ENCODE assay signal across 20 cellular contexts in genomic region chr6:35401514-35401913, GRCh38. TPM values are rescaled to one million over a fixed set of nuclear protein-coding genes. Genes with fewer than 3 reads are reported as not detected.
DNase-seq lines count a peak whose midpoint lies in the region; ATAC-seq lines count a peak whose summit lies in the region.
"Had no signal": no experiment of that assay in that cellular context is flagged by ENCODE, and none has a peak within 500 bp of the region (broad histone marks: within the 10 kb centered on the region; RNA-seq: fewer than 3 reads in every experiment).

No MANE protein-coding gene starts in this region.

- no peak overlapping the region for H3K4me2 ChIP-seq in trophoblast cell (ENCODE audit: low read length)

- CTCF ChIA-PET in activated CD4-positive, alpha-beta T cell treated with anti-CD3 and anti-CD28 coated beads for 36 hours (lab: Charles Lee) = no interaction called here
- CTCF ChIA-PET in activated CD4-positive, alpha-beta T cell treated with anti-CD3 and anti-CD28 coated beads, Interleukin-2, amount 10 ng/mL, durations not matched to agents 7 days and 5 days (lab: Charles Lee) = interaction anchor here (0.9 to 1.1 kb wide), 2 partner anchors 10 to 18 kb away, joined by 3 read pairs; no protein-coding TSS in a partner anchor

- no peak overlapping the region for H4K12ac ChIP-seq in trophoblast cell (ENCODE audit: low read depth, low read length)

- no peak overlapping the region for H2AFZ ChIP-seq in trophoblast cell (ENCODE audit: insufficient read depth, low read length, poor library complexity)

- peaks cover 2% of the 10 kb centered on the region for H3K9me3 ChIP-seq in trophoblast cell (ENCODE audit: insufficient read depth, low read depth, low read length)
- H3K9me3 ChIP-seq: right atrium auricular region had no signal

- no peaks in the 10 kb centered on the region for H3K9me3 Mint-ChIP-seq in activated CD4-positive, alpha-beta T cell treated with anti-CD3 and anti-CD28 coated beads for 36 hours (ENCODE audit: low read depth)
- no peaks in the 10 kb centered on the region for H3K9me3 Mint-ChIP-seq in activated CD4-positive, alpha-beta T cell treated with anti-CD3 and anti-CD28 coated beads, Interleukin-2, amount 10 ng/mL, durations not matched to agents 7 days and 5 days
- H3K9me3 Mint-ChIP-seq: stimulated activated memory B cell treated with anti-CD40 and anti-IgM and Interleukin-4, amounts not matched to agents 10 μg/mL and 1 μg/mL and 100 μg/mL, for 72 hours had no signal

- POLR2A ChIA-PET in activated CD4-positive, alpha-beta T cell treated with anti-CD3 and anti-CD28 coated beads for 36 hours (lab: Charles Lee) = no interaction called here
- POLR2A ChIA-PET in activated CD4-positive, alpha-beta T cell treated with anti-CD3 and anti-CD28 coated beads, Interleukin-2, amount 10 ng/mL, durations not matched to agents 7 days and 5 days (lab: Charles Lee) = no interaction called here

- H2BK12ac ChIP-seq in trophoblast cell (ENCODE audit: low read length) = no peak overlapping the region

- H3K4me3 Mint-ChIP-seq in activated CD4-positive, alpha-beta T cell treated with anti-CD3 and anti-CD28 coated beads for 36 hours = no peak overlapping the region
- no peak overlapping the region for H3K4me3 Mint-ChIP-seq in activated CD4-positive, alpha-beta T cell treated with anti-CD3 and anti-CD28 coated beads, Interleukin-2, amount 10 ng/mL, durations not matched to agents 7 days and 5 days
- H3K4me3 Mint-ChIP-seq: stimulated activated memory B cell treated with anti-CD40 and anti-IgM and Interleukin-4, amounts not matched to agents 10 μg/mL and 1 μg/mL and 100 μg/mL, for 72 hours had no signal

- no CpG with 5 or more reads among the region's 5 CpGs for WGBS in trophoblast cell (ENCODE audit: extremely low coverage, insufficient coverage, insufficient read length)

- no peak overlapping the region for H2BK5ac ChIP-seq in trophoblast cell (ENCODE audit: low read depth, low read length, poor library complexity)

- peaks cover 3% of the 10 kb centered on the region for H3K79me2 ChIP-seq in trophoblast cell (ENCODE audit: control insufficient read depth, insufficient read depth, low read length, poor library complexity)

- no peak for DNase-seq in activated CD4-positive, alpha-beta T cell treated with anti-CD3 and anti-CD28 coated beads for 36 hours
- no peak for DNase-seq in activated CD4-positive, alpha-beta T cell treated with anti-CD3 and anti-CD28 coated beads, Interleukin-2, amount 10 ng/mL, durations not matched to agents 7 days and 5 days
- DNase-seq in LoVo (ENCODE audit: low spot score) = peak; percentile 6
- DNase-seq in epithelial cell of prostate (ENCODE audit: low read depth, low spot score) = peak; percentile 48
- DNase-seq in trophoblast cell = peak; percentile 79 to 85
- DNase-seq in caudate nucleus (lab: John Stamatoyannopoulos, UW) = no peak
- DNase-seq: activated CD4-positive, alpha-beta T cell treated with anti-CD3 and anti-CD28 coated beads, Interleukin-2, amount 50 U/mL, for 48 hours; activated gamma-delta T cell; central memory CD4-positive, alpha-beta T cell; GOT3; Karpas-422; NCI-H187 treated with DMSO at 0.1 percent for 48 hours; NCI-H774; stimulated activated CD4-positive, alpha-beta T cell treated with anti-CD3 and anti-CD28 coated beads, Interleukin-4, amount 100 ng/mL, for 4 hours; T1000 had no signal

- H3K79me1 ChIP-seq in trophoblast cell (ENCODE audit: low read length) = peaks cover 7% of the 10 kb centered on the region

- peaks cover 15% of the 10 kb centered on the region for H3K4me1 Mint-ChIP-seq in activated CD4-positive, alpha-beta T cell treated with anti-CD3 and anti-CD28 coated beads for 36 hours
- peaks cover 14% of the 10 kb centered on the region for H3K4me1 Mint-ChIP-seq in activated CD4-positive, alpha-beta T cell treated with anti-CD3 and anti-CD28 coated beads, Interleukin-2, amount 10 ng/mL, durations not matched to agents 7 days and 5 days

- no peak for ATAC-seq in activated CD4-positive, alpha-beta T cell treated with anti-CD3 and anti-CD28 coated beads for 36 hours
- ATAC-seq in GM18861 (IDR thresholded peaks at IDR 0.05; ENCODE audit: unreplicated experiment) = no peak
- ATAC-seq in HG02678 (IDR thresholded peaks at IDR 0.05; ENCODE audit: unreplicated experiment) = no peak
- ATAC-seq: Right ventricle myocardium inferior; stimulated activated memory B cell treated with anti-CD40 and anti-IgM and Interleukin-4, amounts not matched to agents 10 μg/mL and 1 μg/mL and 100 μg/mL, for 72 hours had no signal

- no peak overlapping the region for H3K18ac ChIP-seq in trophoblast cell (ENCODE audit: low read length)

- H3K27me3 Mint-ChIP-seq in activated CD4-positive, alpha-beta T cell treated with anti-CD3 and anti-CD28 coated beads for 36 hours = no peaks in the 10 kb centered on the region
- H3K27me3 Mint-ChIP-seq in activated CD4-positive, alpha-beta T cell treated with anti-CD3 and anti-CD28 coated beads, Interleukin-2, amount 10 ng/mL, durations not matched to agents 7 days and 5 days = no peaks in the 10 kb centered on the region
- H3K27me3 Mint-ChIP-seq: stimulated activated memory B cell treated with anti-CD40 and anti-IgM and Interleukin-4, amounts not matched to agents 10 μg/mL and 1 μg/mL and 100 μg/mL, for 72 hours had no signal

- H3K23ac ChIP-seq in trophoblast cell (ENCODE audit: low read length) = no peak overlapping the region

- no peak overlapping the region for H3K4me3 ChIP-seq in trophoblast cell (ENCODE audit: low read depth, low read length)
- H3K4me3 ChIP-seq: right atrium auricular region had no signal

- peaks cover 12 to 13% of the 10 kb centered on the region in 2 experiments for H3K4me1 ChIP-seq in trophoblast cell (ENCODE audit: control insufficient read depth in 1 of 2, insufficient read depth in 2 of 2, low read length in 2 of 2)

- no peaks in the 10 kb centered on the region for H3K27me3 ChIP-seq in trophoblast cell (ENCODE audit: insufficient read depth, low read length)
- H3K27me3 ChIP-seq: right atrium auricular region had no signal

- H3K36me3 Mint-ChIP-seq in activated CD4-positive, alpha-beta T cell treated with anti-CD3 and anti-CD28 coated beads for 36 hours (ENCODE audit: low read depth) = peaks cover 2% of the 10 kb centered on the region
- H3K36me3 Mint-ChIP-seq in activated CD4-positive, alpha-beta T cell treated with anti-CD3 and anti-CD28 coated beads, Interleukin-2, amount 10 ng/mL, durations not matched to agents 7 days and 5 days (ENCODE audit: low read depth) = peaks cover 5% of the 10 kb centered on the region

- H3K9ac ChIP-seq in trophoblast cell (ENCODE audit: low read length) = no peak overlapping the region

- no peak overlapping the region for H4K8ac ChIP-seq in trophoblast cell (ENCODE audit: low read depth, low read length)

- H3K27ac ChIP-seq in epithelial cell of prostate (peak overlapping the region; percentile 100), trophoblast cell (ENCODE audit: low read depth, low read length) (peak overlapping the region; percentile 4), caudate nucleus (ENCODE audit: low read depth, low read length) (no peak overlapping the region)
- H3K27ac ChIP-seq: right atrium auricular region had no signal

- H3K36me3 ChIP-seq in trophoblast cell (ENCODE audit: control insufficient read depth in 1 of 2, insufficient read depth in 2 of 2, low read length in 2 of 2) = peaks cover 2% of the 10 kb centered on the region in 2 experiments
- H3K36me3 ChIP-seq: right atrium auricular region had no signal

- peak overlapping the region; percentile 66 for H3K27ac Mint-ChIP-seq in activated CD4-positive, alpha-beta T cell treated with anti-CD3 and anti-CD28 coated beads for 36 hours
- H3K27ac Mint-ChIP-seq in activated CD4-positive, alpha-beta T cell treated with anti-CD3 and anti-CD28 coated beads, Interleukin-2, amount 10 ng/mL, durations not matched to agents 7 days and 5 days = no peak overlapping the region

- intact Hi-C loops in activated CD4-positive, alpha-beta T cell treated with anti-CD3 and anti-CD28 coated beads for 36 hours (cut with DNase I, micrococcal nuclease) = no loop called here

- H2AK5ac ChIP-seq in trophoblast cell (ENCODE audit: low read length) = no peak overlapping the region

- H2BK120ac ChIP-seq in trophoblast cell (ENCODE audit: insufficient read depth, low read length, poor library complexity) = peak overlapping the region; percentile 13

- no peak overlapping the region for H3K4ac ChIP-seq in trophoblast cell (ENCODE audit: low read depth, low read length)

- H4K91ac ChIP-seq in trophoblast cell (ENCODE audit: low read depth, low read length) = peak overlapping the region; percentile 69

- H3K14ac ChIP-seq in trophoblast cell (ENCODE audit: low read length) = peak overlapping the region; percentile 9

RNA-seq across cellular contexts. Expression of gene FANCE, which starts 50.6 kb away (rescaled TPM):
- total RNA-seq in activated CD4-positive, alpha-beta T cell treated with anti-CD3 and anti-CD28 coated beads for 36 hours = 10 to 100 TPM; 14.3 to 14.8 TPM
- total RNA-seq in activated CD4-positive, alpha-beta T cell treated with anti-CD3 and anti-CD28 coated beads, Interleukin-2, amount 10 ng/mL, durations not matched to agents 7 days and 5 days = 10 to 100 TPM; 11.7 to 13.0 TPM
- polyA plus RNA-seq in trophoblast cell (2013) = 11.4 and 11.5 TPM in 2 replicates

RNA-seq across cellular contexts. Expression of gene PPARD, which starts 59.2 kb away (rescaled TPM):
- total RNA-seq in activated CD4-positive, alpha-beta T cell treated with anti-CD3 and anti-CD28 coated beads for 36 hours = 10 to 100 TPM; 16.5 to 19.2 TPM
- total RNA-seq in activated CD4-positive, alpha-beta T cell treated with anti-CD3 and anti-CD28 coated beads, Interleukin-2, amount 10 ng/mL, durations not matched to agents 7 days and 5 days = 10 to 100 TPM; 24.4 to 25.8 TPM
- polyA plus RNA-seq in trophoblast cell (2013) = 72.3 and 76.8 TPM in 2 replicates

Comparison
In these comparisons a context has a peak if more than half of its experiments do, and no peak if none do; other contexts are left out.
1. DNase-seq: peak in LoVo (single experiment), epithelial cell of prostate (single experiment) and trophoblast cell (2 of 2); none in activated CD4-positive, alpha-beta T cell treated with anti-CD3 and anti-CD28 coated beads for 36 hours (single experiment), activated CD4-positive, alpha-beta T cell treated with anti-CD3 and anti-CD28 coated beads, Interleukin-2, amount 10 ng/mL, durations not matched to agents 7 days and 5 days (single experiment) and caudate nucleus (0 of 61).